ENCODE assay signal across 7 cellular contexts in the genomic region with DNA sequence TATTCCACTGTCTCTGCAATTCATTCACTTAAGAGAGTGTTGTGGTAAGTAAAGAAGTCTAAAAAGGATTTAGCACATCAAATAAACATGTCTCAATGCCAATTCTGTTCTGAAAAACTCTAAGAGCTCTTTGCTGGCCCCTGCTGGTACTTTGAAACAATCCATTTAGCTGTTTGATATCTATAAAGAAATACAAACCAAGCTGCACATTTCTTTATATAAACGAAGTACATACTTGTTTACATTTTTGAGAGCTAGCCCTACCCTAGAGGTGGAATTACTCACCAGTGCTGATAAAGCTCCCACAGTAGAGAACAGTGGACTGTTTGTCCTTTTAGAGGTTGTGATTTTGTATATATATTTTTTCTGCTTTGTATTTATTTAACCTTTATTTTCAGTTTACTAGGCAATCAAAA.
DNase-seq lines count a peak whose midpoint lies in the region; FAIRE-seq and TF ChIP-seq lines count a peak whose summit lies in the region.

No MANE protein-coding gene starts in this region.

- no peaks in the 10 kb centered on the region for H3K9me3 Mint-ChIP-seq in glutamatergic neuron (ENCODE audit: unreplicated experiment)

- no peak overlapping the region for H3K4me3 Mint-ChIP-seq in glutamatergic neuron (ENCODE audit: unreplicated experiment)

- no peaks in the 10 kb centered on the region for H3K4me1 Mint-ChIP-seq in glutamatergic neuron (ENCODE audit: low read depth, unreplicated experiment)

- TF ChIP-seq CTCF in LNCAP (IDR thresholded peaks at IDR 0.05) (peak; percentile 83), glutamatergic neuron (IDR thresholded peaks at IDR 0.05; ENCODE audit: partially characterized antibody, unreplicated experiment) (peak; percentile 24)

- no peaks in the 10 kb centered on the region for H3K36me3 Mint-ChIP-seq in glutamatergic neuron (ENCODE audit: unreplicated experiment)

- peaks cover 2% of the 10 kb centered on the region for H3K27me3 Mint-ChIP-seq in glutamatergic neuron (ENCODE audit: unreplicated experiment)

- in situ Hi-C loops in G401 (cut with HindIII; ENCODE audit: low sequenced_read_pairs): no loop called here

- peak; percentile 84 for FAIRE-seq in TTC549 (lab: Jason Lieb, UNC)

- no peak overlapping the region for H3K27ac Mint-ChIP-seq in glutamatergic neuron (ENCODE audit: unreplicated experiment)

- DNase-seq in G401 (ENCODE audit: low spot score) (peak; percentile 27), glutamatergic neuron (no peak), superior temporal gyrus (ENCODE audit: extremely low spot score) (peak; percentile 73), HK-2 (ENCODE audit: unreplicated experiment) (no peak)
- DNase-seq in effector CD4-positive, alpha-beta T cell: no peak

Comparison
In these comparisons a context has a peak if more than half of its experiments do, and no peak if none do; other contexts are left out.
1. DNase-seq: peak in G401 (single experiment) and superior temporal gyrus (single experiment); none in glutamatergic neuron (single experiment), effector CD4-positive, alpha-beta T cell (single experiment) and HK-2 (single experiment).